Comparison of ENCODE assay signal across 10 cellular contexts in the genomic region with DNA sequence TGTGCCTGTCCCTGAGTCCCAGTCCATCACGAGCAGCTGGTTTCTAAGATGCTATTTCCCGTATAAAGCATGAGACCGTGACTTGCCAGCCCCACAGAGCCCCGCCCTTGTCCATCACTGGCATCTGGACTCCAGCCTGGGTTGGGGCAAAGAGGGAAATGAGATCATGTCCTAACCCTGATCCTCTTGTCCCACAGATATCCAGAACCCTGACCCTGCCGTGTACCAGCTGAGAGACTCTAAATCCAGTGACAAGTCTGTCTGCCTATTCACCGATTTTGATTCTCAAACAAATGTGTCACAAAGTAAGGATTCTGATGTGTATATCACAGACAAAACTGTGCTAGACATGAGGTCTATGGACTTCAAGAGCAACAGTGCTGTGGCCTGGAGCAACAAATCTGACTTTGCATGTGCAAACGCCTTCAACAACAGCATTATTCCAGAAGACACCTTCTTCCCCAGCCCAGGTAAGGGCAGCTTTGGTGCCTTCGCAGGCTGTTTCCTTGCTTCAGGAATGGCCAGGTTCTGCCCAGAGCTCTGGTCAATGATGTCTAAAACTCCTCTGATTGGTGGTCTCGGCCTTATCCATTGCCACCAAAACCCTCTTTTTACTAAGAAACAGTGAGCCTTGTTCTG. TPM values are rescaled to one million over a fixed set of nuclear protein-coding genes. Genes with fewer than 3 reads are reported as not detected.
DNase-seq lines count a peak whose midpoint lies in the region; ATAC-seq and TF ChIP-seq lines count a peak whose summit lies in the region.
"Had no signal": no experiment of that assay in that cellular context is flagged by ENCODE, and none has a peak within 500 bp of the region (broad histone marks: within the 10 kb centered on the region; RNA-seq: fewer than 3 reads in every experiment).

No MANE protein-coding gene starts in this region.

- no peak overlapping the region for H3K4me3 ChIP-seq in skeletal muscle satellite cell (ENCODE audit: low read length)

- H3K4me2 ChIP-seq in skeletal muscle satellite cell (ENCODE audit: low read length), result peak overlapping the region; percentile 58

- intact Hi-C loops in Right ventricle myocardium superior (cut with DNase I), result no loop called here

- no peaks in the 10 kb centered on the region for H3K36me3 ChIP-seq in skeletal muscle satellite cell (ENCODE audit: insufficient read depth, low read length)

- DNase-seq in activated CD4-positive, alpha-beta T cell treated with anti-CD3 and anti-CD28 coated beads, Interleukin-2, amount 50 U/mL, for 48 hours, result peak; percentile 29 to 37
- peak; percentile 57 for DNase-seq in Right ventricle myocardium superior
- no peak for DNase-seq in NCI-H748 (lab: John Stamatoyannopoulos, UW; ENCODE audit: unreplicated experiment)
- DNase-seq in NCI-H1105 (lab: John Stamatoyannopoulos, UW), result no peak
- DNase-seq in iPS-NIHi7 (ENCODE audit: extremely low spot score), result no peak
- DNase-seq: NCI-H1048; stimulated activated CD4-positive, alpha-beta T cell treated with anti-CD3 and anti-CD28 coated beads, Interleukin-1b, Interleukin-23, amount 100 ng/mL, for 48 hours had no signal

- no peaks in the 10 kb centered on the region for H3K27me3 ChIP-seq in skeletal muscle satellite cell (ENCODE audit: control insufficient read depth, insufficient read depth, low read length)

- H3K9ac ChIP-seq in skeletal muscle satellite cell (ENCODE audit: low read depth, low read length), result peak overlapping the region; percentile 48

- peaks cover 47% of the 10 kb centered on the region for H3K4me1 ChIP-seq in skeletal muscle satellite cell (ENCODE audit: control insufficient read depth, insufficient read depth, low read length)

- no peaks in the 10 kb centered on the region for H3K9me3 ChIP-seq in skeletal muscle satellite cell (replicated peaks; ENCODE audit: low read length)

- ATAC-seq in Right ventricle myocardium superior (ENCODE audit: poor library complexity) (peak; percentile 76), GM18519 (IDR thresholded peaks at IDR 0.05; ENCODE audit: low FRiP score, unreplicated experiment) (no peak)

- peak; percentile 21 for TF ChIP-seq POLR2A in GM19193 (IDR thresholded peaks at IDR 0.05; ENCODE audit: extremely low read depth, insufficient read depth, insufficient read length)

RNA-seq across cellular contexts. Expression of a gene that starts 41.6 kb away (rescaled TPM):
- total RNA-seq in Right ventricle myocardium superior, result 124 TPM
- total RNA-seq in skeletal muscle satellite cell (2012; rRNA removed), result 463 and 696 TPM in 2 replicates

RNA-seq across cellular contexts. Expression of a gene that starts 50.7 kb away (rescaled TPM):
- total RNA-seq in Right ventricle myocardium superior, result 19.7 TPM
- 8.6 and 11.6 TPM in 2 replicates for total RNA-seq in skeletal muscle satellite cell (2012; rRNA removed)

Comparison
In these comparisons a context has a peak if more than half of its experiments do, and no peak if none do; other contexts are left out.
1. DNase-seq: peak in activated CD4-positive, alpha-beta T cell treated with anti-CD3 and anti-CD28 coated beads, Interleukin-2, amount 50 U/mL, for 48 hours (2 of 2) and Right ventricle myocardium superior (single experiment); none in NCI-H748 (single experiment), NCI-H1105 (single experiment) and iPS-NIHi7 (single experiment).